ENCODE assay signal across 1 cellular context in the genomic region with DNA sequence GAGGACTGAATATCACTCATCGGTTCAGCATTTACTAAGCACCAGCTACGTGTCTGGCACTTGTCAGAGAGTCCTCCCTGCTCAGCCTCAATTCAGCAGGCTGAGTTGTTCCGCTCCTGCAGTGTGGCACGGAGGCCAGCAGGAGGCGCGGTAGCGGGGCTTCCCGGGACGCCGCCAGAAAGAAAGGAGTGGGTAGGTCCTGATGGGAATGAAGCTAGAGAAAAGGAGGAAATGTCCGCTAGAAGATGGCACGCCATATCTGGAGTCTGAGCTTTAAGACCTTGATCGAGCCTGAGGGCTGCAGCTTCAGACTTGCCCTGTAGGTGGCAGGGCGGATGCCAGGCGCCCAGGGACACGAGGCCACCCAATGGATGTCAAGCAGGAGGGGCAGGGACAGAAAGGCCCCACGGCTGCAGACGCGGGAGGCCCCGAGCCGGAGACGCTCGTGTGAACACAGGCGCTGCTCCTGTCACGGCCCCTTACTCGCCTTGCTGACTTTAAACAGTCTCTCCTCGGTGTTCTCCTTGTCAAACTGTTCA.
A peak's percentile ranks its signal among the peaks of the same experiment; 100 is the strongest.
TF ChIP-seq lines count a peak whose summit lies in the region.

No MANE protein-coding gene starts in this region.

TF ChIP-seq in K562, 482 proteins besides CTCF, POLR2A, EP300 and RAD21 (continued from another document):
- TF ChIP-seq, protein P1, sequence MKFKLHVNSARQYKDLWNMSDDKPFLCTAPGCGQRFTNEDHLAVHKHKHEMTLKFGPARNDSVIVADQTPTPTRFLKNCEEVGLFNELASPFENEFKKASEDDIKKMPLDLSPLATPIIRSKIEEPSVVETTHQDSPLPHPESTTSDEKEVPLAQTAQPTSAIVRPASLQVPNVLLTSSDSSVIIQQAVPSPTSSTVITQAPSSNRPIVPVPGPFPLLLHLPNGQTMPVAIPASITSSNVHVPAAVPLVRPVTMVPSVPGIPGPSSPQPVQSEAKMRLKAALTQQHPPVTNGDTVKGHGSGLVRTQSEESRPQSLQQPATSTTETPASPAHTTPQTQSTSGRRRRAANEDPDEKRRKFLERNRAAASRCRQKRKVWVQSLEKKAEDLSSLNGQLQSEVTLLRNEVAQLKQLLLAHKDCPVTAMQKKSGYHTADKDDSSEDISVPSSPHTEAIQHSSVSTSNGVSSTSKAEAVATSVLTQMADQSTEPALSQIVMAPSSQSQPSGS (CRISPR knock-in tag; IDR thresholded peaks at IDR 0.05), result no peak
- TF ChIP-seq RNF2 (IDR thresholded peaks at IDR 0.05) (no peak), ELF2 (CRISPR knock-in tag; IDR thresholded peaks at IDR 0.05) (no peak), MEIS2 (IDR thresholded peaks at IDR 0.05; ENCODE audit: partially characterized antibody) (peak; percentile 44), ARID1B (IDR thresholded peaks at IDR 0.05) (peak; percentile 48), ZNF586 (CRISPR knock-in tag; conservative IDR thresholded peaks at IDR 0.05) (no peak)
